Comparison of ENCODE assay signal across 15 cellular contexts in the genomic region with DNA sequence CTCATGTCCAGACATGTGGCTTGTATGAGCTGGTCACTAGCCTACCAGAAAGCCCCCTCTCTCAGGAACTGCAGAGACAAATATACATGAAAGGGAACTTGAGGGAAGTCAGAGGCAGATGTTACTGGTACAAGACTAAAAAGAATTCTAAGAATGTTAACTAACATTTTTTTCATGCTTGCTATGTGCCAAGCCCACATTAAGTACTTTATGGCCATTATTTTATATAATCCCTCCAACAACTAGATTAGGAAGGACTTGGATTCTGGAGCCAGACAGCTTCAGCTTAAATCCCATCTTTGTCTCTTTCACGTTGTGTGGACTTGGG. TPM values are rescaled to one million over a fixed set of nuclear protein-coding genes. Genes with fewer than 3 reads are reported as not detected.
A peak's percentile ranks its signal among the peaks of the same experiment; 100 is the strongest.
DNase-seq lines count a peak whose midpoint lies in the region; TF ChIP-seq lines count a peak whose summit lies in the region.
"Had no signal": no experiment of that assay in that cellular context is flagged by ENCODE, and none has a peak within 500 bp of the region (broad histone marks: within the 10 kb centered on the region; RNA-seq: fewer than 3 reads in every experiment).

No MANE protein-coding gene starts in this region.

- no peaks in the 10 kb centered on the region for H3K27me3 ChIP-seq in CD4-positive, alpha-beta memory T cell (ENCODE audit: insufficient read depth, low read length)
- no peaks in the 10 kb centered on the region for H3K27me3 ChIP-seq in sigmoid colon
- H3K27me3 ChIP-seq: right atrium auricular region had no signal

- CTCF ChIA-PET in CD4-positive, alpha-beta memory T cell (lab: Charles Lee; ENCODE audit: partially characterized antibody): interaction anchor here (1.9 kb wide), 1 partner anchor 47 kb away, joined by 11 read pairs; no protein-coding TSS in a partner anchor

- no peaks in the 10 kb centered on the region for H3K9me3 ChIP-seq in CD4-positive, alpha-beta memory T cell (ENCODE audit: control insufficient read depth in 1 of 2, low read length in 2 of 2)
- no peaks in the 10 kb centered on the region for H3K9me3 ChIP-seq in sigmoid colon
- H3K9me3 ChIP-seq: right atrium auricular region had no signal

- H3K4me1 Mint-ChIP-seq in CD4-positive, alpha-beta memory T cell: peaks cover 30 to 57% (median 39%) of the 10 kb centered on the region in 4 donors
- H3K4me1 Mint-ChIP-seq in osteocyte (ENCODE audit: unreplicated experiment): peaks cover 21% of the 10 kb centered on the region
- peaks cover 25% of the 10 kb centered on the region for H3K4me1 Mint-ChIP-seq in endothelial cell (ENCODE audit: unreplicated experiment)

- no peak overlapping the region for H3K27ac ChIP-seq in CD4-positive, alpha-beta memory T cell (ENCODE audit: low read depth, low read length)
- no peak overlapping the region for H3K27ac ChIP-seq in sigmoid colon
- H3K27ac ChIP-seq: right atrium auricular region had no signal

- H3K27ac Mint-ChIP-seq in CD4-positive, alpha-beta memory T cell: peak overlapping the region in 5 of 7 donors; percentile 42 to 76 (median 59)
- peak overlapping the region; percentile 42 for H3K27ac Mint-ChIP-seq in osteocyte (ENCODE audit: unreplicated experiment)
- H3K27ac Mint-ChIP-seq in endothelial cell (ENCODE audit: unreplicated experiment): no peak overlapping the region

- H3K9me3 Mint-ChIP-seq in CD4-positive, alpha-beta memory T cell: no peaks in the 10 kb centered on the region
- H3K9me3 Mint-ChIP-seq in osteocyte (ENCODE audit: unreplicated experiment): no peaks in the 10 kb centered on the region
- no peaks in the 10 kb centered on the region for H3K9me3 Mint-ChIP-seq in endothelial cell (ENCODE audit: unreplicated experiment)
- H3K9me3 Mint-ChIP-seq: CD8-positive, alpha-beta memory T cell had no signal

- POLR2A ChIA-PET in CD4-positive, alpha-beta memory T cell (lab: Charles Lee; ENCODE audit: partially characterized antibody): no interaction called here

- TF ChIP-seq CTCF in osteocyte (IDR thresholded peaks at IDR 0.05) (no peak), sigmoid colon (IDR thresholded peaks at IDR 0.05) (no peak), endothelial cell (IDR thresholded peaks at IDR 0.05; ENCODE audit: unreplicated experiment) (no peak)

- TF ChIP-seq EP300 in sigmoid colon (IDR thresholded peaks at IDR 0.05): no peak

- peaks cover 43 to 45% of the 10 kb centered on the region in 2 donors for H3K36me3 Mint-ChIP-seq in CD4-positive, alpha-beta memory T cell
- H3K36me3 Mint-ChIP-seq in osteocyte (ENCODE audit: unreplicated experiment) (no peaks in the 10 kb centered on the region), endothelial cell (ENCODE audit: low read depth, unreplicated experiment) (peaks cover 15% of the 10 kb centered on the region)

- H3K27me3 Mint-ChIP-seq in CD4-positive, alpha-beta memory T cell: no peaks in the 10 kb centered on the region
- no peaks in the 10 kb centered on the region for H3K27me3 Mint-ChIP-seq in osteocyte (ENCODE audit: unreplicated experiment)
- H3K27me3 Mint-ChIP-seq in endothelial cell (ENCODE audit: unreplicated experiment): peaks cover 6% of the 10 kb centered on the region
- H3K27me3 Mint-ChIP-seq: CD8-positive, alpha-beta memory T cell had no signal

- no peak overlapping the region for H3K4me3 ChIP-seq in CD4-positive, alpha-beta memory T cell (ENCODE audit: low read length in 2 of 2)
- H3K4me3 ChIP-seq in sigmoid colon: no peak overlapping the region
- H3K4me3 ChIP-seq: right atrium auricular region had no signal

- intact Hi-C loops in CD4-positive, alpha-beta memory T cell (cut with micrococcal nuclease): no loop called here
- intact Hi-C loops in sigmoid colon (cut with DNase I): no loop called here

- no peak for DNase-seq in CD4-positive, alpha-beta memory T cell
- DNase-seq in LHCN-M2 (ENCODE audit: low read depth) (peak; percentile 19), astrocyte of the hippocampus (ENCODE audit: low read depth, low spot score) (peak; percentile 35), osteocyte (ENCODE audit: extremely low spot score, unreplicated experiment) (no peak), iPS-NIHi11 (ENCODE audit: low spot score) (no peak), sigmoid colon (no peak), endothelial cell (ENCODE audit: low spot score) (no peak)
- no peak for DNase-seq in activated CD8-positive, alpha-beta memory T cell treated with anti-CD3 and anti-CD28 coated beads for 24 hours
- DNase-seq: activated CD4-positive, alpha-beta T cell treated with anti-CD3 and anti-CD28 coated beads for 48 hours; CD8-positive, alpha-beta memory T cell; effector CD4-positive, alpha-beta T cell; hippocampal formation; midbrain; SHP77 had no signal

- peaks cover 17% of the 10 kb centered on the region for H3K36me3 ChIP-seq in CD4-positive, alpha-beta memory T cell (ENCODE audit: insufficient read depth, low read length)
- H3K36me3 ChIP-seq in sigmoid colon: no peaks in the 10 kb centered on the region
- H3K36me3 ChIP-seq: right atrium auricular region had no signal

- H3K4me1 ChIP-seq in CD4-positive, alpha-beta memory T cell (ENCODE audit: insufficient read depth, low read length): peaks cover 28% of the 10 kb centered on the region
- H3K4me1 ChIP-seq in sigmoid colon: peaks cover 0 to 5% (median 0%) of the 10 kb centered on the region in 4 donors

- WGBS in sigmoid colon, 2 donors: 54 to 84% methylated on average over 1 of the region's 1 CpG

- no peak for TF ChIP-seq POLR2A in sigmoid colon (IDR thresholded peaks at IDR 0.05)

- no peak overlapping the region for H3K4me3 Mint-ChIP-seq in CD4-positive, alpha-beta memory T cell
- H3K4me3 Mint-ChIP-seq in osteocyte (ENCODE audit: unreplicated experiment): no peak overlapping the region
- no peak overlapping the region for H3K4me3 Mint-ChIP-seq in endothelial cell (ENCODE audit: unreplicated experiment)
- H3K4me3 Mint-ChIP-seq: CD8-positive, alpha-beta memory T cell had no signal

RNA-seq across cellular contexts. Expression of a gene that starts 24.6 kb away (rescaled TPM):
- 10 to 100 TPM; 25.5 to 25.9 TPM for total RNA-seq in CD4-positive, alpha-beta memory T cell
- polyA plus RNA-seq in CD4-positive, alpha-beta memory T cell: 10 to 100 TPM in 1 of 2 donors, 1 to 10 TPM in 1; 9.2 to 16.1 TPM
- total RNA-seq in LHCN-M2 (2014; rRNA removed) (5.1 and 5.6 TPM in 2 replicates), osteocyte (0.99 and 1.2 TPM in 2 replicates), sigmoid colon (under 1 TPM; 0.16 to 0.81 (median 0.63) TPM), endothelial cell (ENCODE audit: unreplicated experiment) (16.9 TPM)
- polyA plus RNA-seq in LHCN-M2 (2012): 11.1 TPM
- 1 to 10 TPM in 1 of 3 donors, under 1 TPM in 1, not detected in 1; 0.60 to 3.6 TPM for polyA plus RNA-seq in sigmoid colon

Comparison
In these comparisons a context has a peak if more than half of its experiments do, and no peak if none do; other contexts are left out.
1. DNase-seq: peak in LHCN-M2 (single experiment) and astrocyte of the hippocampus (single experiment); none in CD4-positive, alpha-beta memory T cell (0 of 5), osteocyte (single experiment), iPS-NIHi11 (single experiment), sigmoid colon (single experiment), activated CD8-positive, alpha-beta memory T cell treated with anti-CD3 and anti-CD28 coated beads for 24 hours (single experiment) and endothelial cell (single experiment).